In the genomic region with DNA sequence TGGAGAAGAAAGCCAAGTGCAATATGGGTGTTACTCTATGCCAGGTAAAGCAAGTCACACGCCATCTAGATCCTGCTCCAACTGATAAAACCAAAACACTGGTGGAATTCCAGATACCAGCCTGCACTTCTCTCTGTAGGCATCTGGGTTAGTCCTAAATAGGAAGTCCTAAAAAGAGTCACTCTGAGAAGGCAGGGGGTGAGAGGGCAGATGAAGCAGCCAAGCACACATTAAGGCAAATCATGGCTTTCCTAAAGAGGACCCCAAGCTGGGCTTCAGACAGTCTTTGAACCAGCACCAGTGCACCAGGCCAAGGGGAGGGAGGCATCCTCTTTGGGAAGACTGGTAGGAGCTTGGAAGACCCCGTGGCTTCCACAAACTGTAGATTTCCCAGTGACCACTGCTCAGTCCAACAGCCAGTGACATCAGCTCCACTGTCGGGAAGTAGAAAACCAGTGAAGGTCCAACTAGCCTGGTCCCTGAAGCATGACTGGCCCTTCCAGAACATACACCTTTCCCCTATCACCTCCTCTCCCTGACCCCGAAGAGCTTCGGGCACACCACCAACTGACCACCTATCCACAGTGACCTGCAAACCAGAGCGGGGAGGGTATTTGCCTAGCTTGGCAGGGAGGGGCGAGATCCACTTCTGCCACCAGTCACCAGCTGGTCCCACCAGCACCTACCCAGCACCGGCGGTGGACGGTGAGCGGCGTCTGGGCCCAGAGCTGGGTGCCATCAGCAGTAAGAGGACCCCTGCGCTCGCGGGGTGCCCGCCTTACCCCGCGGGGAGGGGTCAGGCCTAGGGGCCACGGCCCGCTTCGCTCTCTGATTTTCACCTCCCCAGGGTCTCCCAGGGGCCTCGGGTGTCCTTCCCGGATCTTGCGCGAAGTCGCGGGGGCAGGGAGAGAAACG, we compare ENCODE assay signal across 8 cellular contexts. TPM values are rescaled to one million over a fixed set of nuclear protein-coding genes. Genes with fewer than 3 reads are reported as not detected.
DNase-seq lines count a peak whose midpoint lies in the region; ATAC-seq, FAIRE-seq and TF ChIP-seq lines count a peak whose summit lies in the region.

No MANE protein-coding gene starts in this region.

- no peaks in the 10 kb centered on the region for H3K27me3 ChIP-seq in pancreas

- WGBS in pancreas, 2 donors, result 38 to 42% methylated on average over 28 of the region's 28 CpGs

- H3K9me3 ChIP-seq in pancreas, result no peaks in the 10 kb centered on the region

- peak; percentile 17 for ATAC-seq in HG03432 (IDR thresholded peaks at IDR 0.05; ENCODE audit: unreplicated experiment)
- peak; percentile 18 to 47 (median 24) for ATAC-seq in pancreas
- ATAC-seq in GM19397 (IDR thresholded peaks at IDR 0.05; ENCODE audit: unreplicated experiment), result no peak

- intact Hi-C loops in pancreas (cut with DNase I), result no loop called here

- TF ChIP-seq CTCF in fibroblast of villous mesenchyme (IDR thresholded peaks at IDR 0.05; ENCODE audit: insufficient read depth, low read depth, low read length) (no peak), pancreas (IDR thresholded peaks at IDR 0.05) (no peak)

- FAIRE-seq in pancreas (lab: Jason Lieb, UNC), result no peak

- DNase-seq in ELF-1 (ENCODE audit: low read depth, low spot score), result peak; percentile 51
- peak; percentile 33 for DNase-seq in activated CD8-positive, alpha-beta memory T cell treated with anti-CD3 and anti-CD28 coated beads, Interleukin-2, amount 50 U/mL, for 4 hours
- peak; percentile 48 for DNase-seq in fibroblast of villous mesenchyme (ENCODE audit: low read depth)
- DNase-seq in pancreas, result peak in 4 of 6 donors; percentile 24 to 77 (median 54)
- no peak for DNase-seq in central memory CD4-positive, alpha-beta T cell
- no peak for DNase-seq in SKM-1 (lab: John Stamatoyannopoulos, UW; ENCODE audit: unreplicated experiment)

- H3K4me3 ChIP-seq in fibroblast of villous mesenchyme (ENCODE audit: low read depth, low read length), result peak overlapping the region; percentile 75
- H3K4me3 ChIP-seq in pancreas, result peak overlapping the region; percentile 55 to 79 (median 73)

- H3K36me3 ChIP-seq in pancreas, result no peaks in the 10 kb centered on the region

- peak overlapping the region; percentile 76 to 94 (median 91) for H3K27ac ChIP-seq in pancreas

- peaks cover 0 to 7% (median 2%) of the 10 kb centered on the region in 3 donors for H3K4me1 ChIP-seq in pancreas

RNA-seq across cellular contexts. Expression of a gene that starts 1.0 kb away (rescaled TPM):
- total RNA-seq in fibroblast of villous mesenchyme (45.7 and 96.7 TPM in 2 replicates), pancreas (10 to 100 TPM; 26.9 to 85.3 (median 32.3) TPM)
- 10 to 100 TPM; 17.6 to 37.3 TPM for polyA plus RNA-seq in pancreas

Comparison
In these comparisons a context has a peak if more than half of its experiments do, and no peak if none do; other contexts are left out.
1. DNase-seq: peak in ELF-1 (single experiment), activated CD8-positive, alpha-beta memory T cell treated with anti-CD3 and anti-CD28 coated beads, Interleukin-2, amount 50 U/mL, for 4 hours (single experiment), fibroblast of villous mesenchyme (single experiment) and pancreas (4 of 6); none in central memory CD4-positive, alpha-beta T cell (single experiment) and SKM-1 (single experiment).